Comparison of ENCODE assay signal across 2 cellular contexts in genomic region chr19:45715139-45715538, GRCh38.
A peak's percentile ranks its signal among the peaks of the same experiment; 100 is the strongest.
TF ChIP-seq lines count a peak whose summit lies in the region.

No MANE protein-coding gene starts in this region.

TF ChIP-seq in GM23338, 12 proteins besides CTCF, POLR2A, EP300 and RAD21:
- TF ChIP-seq ZNF114 (CRISPR knock-in tag; IDR thresholded peaks at IDR 0.05) (no peak), ETS1 (IDR thresholded peaks at IDR 0.05) (no peak), REST (IDR thresholded peaks at IDR 0.05; ENCODE audit: unreplicated experiment) (no peak), NANOG (IDR thresholded peaks at IDR 0.05; ENCODE audit: borderline replicate concordance) (no peak), POLR2AphosphoS5 (IDR thresholded peaks at IDR 0.05; ENCODE audit: low read depth) (no peak), ZNF462 (CRISPR knock-in tag; IDR thresholded peaks at IDR 0.05) (no peak), CREB1 (CRISPR knock-in tag; IDR thresholded peaks at IDR 0.05; ENCODE audit: low read depth) (no peak), EZH2 (IDR thresholded peaks at IDR 0.05; ENCODE audit: low read depth, unreplicated experiment) (no peak), JUNB (IDR thresholded peaks at IDR 0.05; ENCODE audit: unreplicated experiment) (no peak), STAT1 (IDR thresholded peaks at IDR 0.05; ENCODE audit: unreplicated experiment) (no peak), EZH2phosphoT487 (IDR thresholded peaks at IDR 0.05; ENCODE audit: unreplicated experiment) (no peak), ZNF331 (CRISPR knock-in tag; IDR thresholded peaks at IDR 0.05; ENCODE audit: low read depth) (no peak)

TF ChIP-seq in GM12878, 131 proteins besides CTCF, POLR2A, EP300 and RAD21:
- TF ChIP-seq PAX5 (IDR thresholded peaks at IDR 0.05; ENCODE audit: borderline replicate concordance, low read depth, low read length) (no peak), ZBTB40 (IDR thresholded peaks at IDR 0.05; ENCODE audit: borderline replicate concordance) (peak; percentile 92)
TF ChIP-seq in GM12878: peak in this region for 1.
